Comparison of ENCODE assay signal across 18 cellular contexts in the genomic region with DNA sequence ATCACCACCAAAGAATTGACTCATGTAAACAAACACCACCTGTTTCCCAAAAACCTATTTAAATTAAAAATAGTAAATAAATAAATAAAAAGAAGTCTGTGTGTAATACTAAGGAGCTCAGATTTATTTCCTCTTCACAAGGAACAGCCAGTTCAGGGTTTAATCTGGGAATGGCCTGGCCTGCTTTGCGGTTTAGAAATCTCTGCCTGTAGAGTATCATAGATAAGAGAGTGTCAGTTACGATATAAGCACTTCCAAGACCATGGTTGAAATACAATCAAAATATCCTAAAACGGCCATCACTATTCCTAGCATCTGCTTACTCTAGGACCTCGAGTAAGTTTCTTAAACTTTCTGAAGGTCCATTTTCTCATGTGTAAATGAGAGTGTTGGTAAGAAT.
DNase-seq lines count a peak whose midpoint lies in the region; ATAC-seq and TF ChIP-seq lines count a peak whose summit lies in the region.
"Had no signal": no experiment of that assay in that cellular context is flagged by ENCODE, and none has a peak within 500 bp of the region (broad histone marks: within the 10 kb centered on the region; RNA-seq: fewer than 3 reads in every experiment).

No MANE protein-coding gene starts in this region.

- H3K27me3 ChIP-seq in SK-N-SH (ENCODE audit: insufficient read depth) (no peaks in the 10 kb centered on the region), right atrium auricular region (no peaks in the 10 kb centered on the region), smooth muscle cell (ENCODE audit: low read depth) (no peaks in the 10 kb centered on the region), breast epithelium (no peaks in the 10 kb centered on the region)

- TF ChIP-seq CTCF in SK-N-SH (IDR thresholded peaks at IDR 0.05): no peak
- TF ChIP-seq CTCF in fibroblast of villous mesenchyme (IDR thresholded peaks at IDR 0.05; ENCODE audit: insufficient read depth, low read depth, low read length): no peak
- TF ChIP-seq CTCF in right atrium auricular region (IDR thresholded peaks at IDR 0.05): no peak
- no peak for TF ChIP-seq CTCF in smooth muscle cell (IDR thresholded peaks at IDR 0.05; ENCODE audit: borderline replicate concordance, insufficient read depth, poor library complexity, severe bottlenecking)
- TF ChIP-seq CTCF in breast epithelium (IDR thresholded peaks at IDR 0.05): no peak

- POLR2A ChIA-PET in SK-N-SH (lab: Yijun Ruan, JAX): no interaction called here

- peaks cover 19% of the 10 kb centered on the region for H3F3A ChIP-seq in SK-N-SH (replicated peaks; ENCODE audit: insufficient read depth)
- H3F3A ChIP-seq in smooth muscle cell (ENCODE audit: low read depth): peaks cover 5% of the 10 kb centered on the region

- H3K4me3 ChIP-seq in SK-N-SH (ENCODE audit: low read depth in 2 of 2, low read length in 1 of 2): no peak overlapping the region
- no peak overlapping the region for H3K4me3 ChIP-seq in fibroblast of villous mesenchyme (ENCODE audit: low read depth, low read length)
- H3K4me3 ChIP-seq in right atrium auricular region: no peak overlapping the region
- H3K4me3 ChIP-seq in smooth muscle cell: no peak overlapping the region
- no peak overlapping the region for H3K4me3 ChIP-seq in breast epithelium

- H4K20me1 ChIP-seq in SK-N-SH (ENCODE audit: insufficient read depth): no peaks in the 10 kb centered on the region
- no peaks in the 10 kb centered on the region for H4K20me1 ChIP-seq in smooth muscle cell (ENCODE audit: low read depth)

- TF ChIP-seq EP300 in SK-N-SH (IDR thresholded peaks at IDR 0.05; ENCODE audit: borderline replicate concordance in 1 of 2, low read depth in 1 of 2, low read length in 1 of 2): no peak

- H3K27ac ChIP-seq in SK-N-SH (ENCODE audit: low read depth in 2 of 2, low read length in 1 of 2) (no peak overlapping the region), right atrium auricular region (peak overlapping the region; percentile 43 to 82), smooth muscle cell (ENCODE audit: low read depth) (no peak overlapping the region), breast epithelium (no peak overlapping the region)
- H3K27ac ChIP-seq: 22Rv1 had no signal

- H3K36me3 ChIP-seq in SK-N-SH (replicated peaks in 1 of 2; ENCODE audit: control insufficient read depth in 1 of 2, insufficient read depth in 2 of 2, low read length in 1 of 2): no peaks in the 10 kb centered on the region
- no peaks in the 10 kb centered on the region for H3K36me3 ChIP-seq in right atrium auricular region
- H3K36me3 ChIP-seq in smooth muscle cell (ENCODE audit: low read depth): peaks cover 4% of the 10 kb centered on the region
- H3K36me3 ChIP-seq in breast epithelium: no peaks in the 10 kb centered on the region

- no peak for ATAC-seq in SK-N-SH treated with all-trans-retinoic acid at 6 μM for 48 hours

- intact Hi-C loops in breast epithelium (cut with DNase I; ENCODE audit: low total_unique reads): no loop called here

- TF ChIP-seq POLR2A in breast epithelium (IDR thresholded peaks at IDR 0.05): no peak

- H2AFZ ChIP-seq in SK-N-SH (ENCODE audit: low read depth): no peak overlapping the region
- H2AFZ ChIP-seq in smooth muscle cell (ENCODE audit: low read depth): no peak overlapping the region

- no peaks in the 10 kb centered on the region for H3K9me2 ChIP-seq in SK-N-SH

- WGBS in SK-N-SH (ENCODE audit: low lambda C conversion rate): 74% methylated on average over 4 of the region's 4 CpGs
- 14% methylated on average over 4 of the region's 4 CpGs for WGBS in smooth muscle cell (ENCODE audit: low lambda C conversion rate)

- H3K9ac ChIP-seq in SK-N-SH (no peak overlapping the region), smooth muscle cell (ENCODE audit: low read depth) (no peak overlapping the region)

- H3K79me2 ChIP-seq in SK-N-SH (ENCODE audit: insufficient read depth) (no peaks in the 10 kb centered on the region), smooth muscle cell (ENCODE audit: low read depth) (no peaks in the 10 kb centered on the region)

- TF ChIP-seq RAD21 in SK-N-SH (IDR thresholded peaks at IDR 0.05; ENCODE audit: low read length): no peak

- H3K4me1 ChIP-seq in SK-N-SH (ENCODE audit: control insufficient read depth in 1 of 2, insufficient read depth in 2 of 2, low read depth in 1 of 2, low read length in 1 of 2) (peaks cover 6 to 10% of the 10 kb centered on the region in 2 experiments; a peak in 1 of 4 replicates), right atrium auricular region (peaks cover 0 to 27% of the 10 kb centered on the region in 2 donors), smooth muscle cell (ENCODE audit: low read depth) (no peaks in the 10 kb centered on the region), breast epithelium (no peaks in the 10 kb centered on the region)

- DNase-seq in SK-N-SH: no peak
- DNase-seq in fibroblast of villous mesenchyme (ENCODE audit: low read depth): peak; percentile 91
- DNase-seq in right atrium auricular region (ENCODE audit: low spot score): no peak
- DNase-seq in smooth muscle cell (lab: John Stamatoyannopoulos, UW; ENCODE audit: unreplicated experiment): no peak
- DNase-seq in breast epithelium (ENCODE audit: low spot score in 2 of 2): no peak
- DNase-seq in cerebellum (ENCODE audit: low spot score): no peak
- no peak for DNase-seq in Kasumi-1 (lab: John Stamatoyannopoulos, UW)
- DNase-seq: DND-41; GF-D8; KG1; MV-4-11; NCI-H1694 treated with DMSO at 0.1 percent for 48 hours; NCI-H510A; NCI-H748 treated with DMSO at 0.1 percent for 48 hours; NK-92 treated with Interleukin-12 subunit alpha and Interleukin-12 subunit beta, amount 100 ng/mL, for 24 hours; SIG-M5 had no signal

- no peaks in the 10 kb centered on the region for H3K9me3 ChIP-seq in SK-N-SH
- H3K9me3 ChIP-seq in right atrium auricular region: peaks cover 0 to 8% of the 10 kb centered on the region in 2 donors
- H3K9me3 ChIP-seq in smooth muscle cell (replicated peaks; ENCODE audit: low read depth): peaks cover 3% of the 10 kb centered on the region
- H3K9me3 ChIP-seq in breast epithelium: no peaks in the 10 kb centered on the region

- no peak overlapping the region for H3K4me2 ChIP-seq in SK-N-SH
- H3K4me2 ChIP-seq in smooth muscle cell: peak overlapping the region; percentile 13

- CTCF ChIA-PET in SK-N-SH (lab: Yijun Ruan, JAX): no interaction called here

TF ChIP-seq in SK-N-SH treated with all-trans-retinoic acid at 6 μM for 48 hours, 23 proteins besides CTCF, POLR2A, EP300 and RAD21 (continues in another document):
- TF ChIP-seq ISL1 (CRISPR knock-in tag; IDR thresholded peaks at IDR 0.05): peak; percentile 53
- TF ChIP-seq ZNF565 (CRISPR knock-in tag; conservative IDR thresholded peaks at IDR 0.05; ENCODE audit: low read depth): no peak
- no peak for TF ChIP-seq ZFP3 (CRISPR knock-in tag; IDR thresholded peaks at IDR 0.05)
- TF ChIP-seq CSRNP3 (CRISPR knock-in tag; IDR thresholded peaks at IDR 0.05): no peak

TF ChIP-seq in SK-N-SH, 30 proteins besides CTCF, POLR2A, EP300 and RAD21:
- no peak for TF ChIP-seq TAF1 (IDR thresholded peaks at IDR 0.05; ENCODE audit: borderline replicate concordance, low read depth, low read length)
- TF ChIP-seq PBX3 (IDR thresholded peaks at IDR 0.05): no peak
- TF ChIP-seq CHD2 (IDR thresholded peaks at IDR 0.05; ENCODE audit: low read length, partially characterized antibody): no peak
- TF ChIP-seq GATA2 (CRISPR knock-in tag; IDR thresholded peaks at IDR 0.05): no peak
- no peak for TF ChIP-seq RFX5 (IDR thresholded peaks at IDR 0.05; ENCODE audit: low read length)

Comparison
In these comparisons a context has a peak if more than half of its experiments do, and no peak if none do; other contexts are left out.
1. H3K27ac ChIP-seq: peak in right atrium auricular region (2 of 2); none in SK-N-SH (0 of 2), smooth muscle cell (single experiment) and breast epithelium (0 of 2).